Comparison of ENCODE assay signal across 8 cellular contexts in genomic region chr4:82721819-82722423, GRCh38.
DNase-seq lines count a peak whose midpoint lies in the region; ATAC-seq and TF ChIP-seq lines count a peak whose summit lies in the region.

No MANE protein-coding gene starts in this region.

- H3K27ac ChIP-seq in Karpas-422 (ENCODE audit: low read length) (no peak overlapping the region), stomach (no peak overlapping the region)

- WGBS in stomach, 5 donors = 25 to 37% (median 31%) methylated on average over 2 of the region's 2 CpGs

- TF ChIP-seq EP300 in stomach (IDR thresholded peaks at IDR 0.05) = no peak

- H3K36me3 ChIP-seq in BJ (ENCODE audit: control insufficient read depth, insufficient read depth, low read length) (0 out of 2 replicates have a peak, but pooled peaks cover 1% of the 10 kb centered on the region), Karpas-422 (ENCODE audit: insufficient read depth, low read length) (no peaks in the 10 kb centered on the region), stomach (no peaks in the 10 kb centered on the region)

- H3K4me1 ChIP-seq in Karpas-422 (ENCODE audit: low read length) = peaks cover 11% of the 10 kb centered on the region
- peaks cover 0 to 11% (median 2%) of the 10 kb centered on the region in 4 donors for H3K4me1 ChIP-seq in stomach

- ATAC-seq in GM18498 (IDR thresholded peaks at IDR 0.05; ENCODE audit: unreplicated experiment) (peak; percentile 90), GM21360 (IDR thresholded peaks at IDR 0.05; ENCODE audit: unreplicated experiment) (no peak)

- H3K27me3 ChIP-seq in BJ (ENCODE audit: control insufficient read depth, insufficient read depth, low read length) = no peaks in the 10 kb centered on the region
- H3K27me3 ChIP-seq in Karpas-422 (ENCODE audit: low read length) = no peaks in the 10 kb centered on the region
- no peaks in the 10 kb centered on the region for H3K27me3 ChIP-seq in stomach

- POLR2A ChIA-PET in BJ (lab: Charles Lee) = no interaction called here

- no peaks in the 10 kb centered on the region for H4K20me1 ChIP-seq in Karpas-422 (ENCODE audit: insufficient read depth, low read depth, low read length)

- CTCF ChIA-PET in BJ (lab: Yijun Ruan, JAX) = interaction anchor here (0.5 to 4.2 kb wide), 10 partner anchors 9 to 106 kb away, joined by 3 to 21 read pairs (median 4); partner anchors contain the start of gene SCD5

- intact Hi-C loops in head of caudate nucleus (cut with DNase I) = no loop called here
- intact Hi-C loops in stomach (cut with DNase I; ENCODE audit: low total_unique reads) = no loop called here

- H3K9me3 ChIP-seq in Karpas-422 (ENCODE audit: low read length) (no peaks in the 10 kb centered on the region), stomach (no peaks in the 10 kb centered on the region)

- no peak for TF ChIP-seq POLR2A in stomach (IDR thresholded peaks at IDR 0.05)

- DNase-seq in BJ (ENCODE audit: low read depth) (no peak), Karpas-422 (peak; percentile 72), head of caudate nucleus (peak in 41 of 42 donors; percentile 38 to 83 (median 64)), stomach (peak; percentile 39), retina (no peak)

- no peaks in the 10 kb centered on the region for H3K9me2 ChIP-seq in Karpas-422 (replicated peaks; ENCODE audit: insufficient read depth, low read length)

- no peak overlapping the region for H3K4me2 ChIP-seq in Karpas-422 (ENCODE audit: low read depth, low read length, poor library complexity, severe bottlenecking)

- TF ChIP-seq CTCF in BJ (IDR thresholded peaks at IDR 0.05; ENCODE audit: insufficient read depth, low read depth, low read length) = peak; percentile 62
- TF ChIP-seq CTCF in WI38 (IDR thresholded peaks at IDR 0.05; ENCODE audit: low read depth, low read length) = peak; percentile 43
- TF ChIP-seq CTCF in stomach (IDR thresholded peaks at IDR 0.05) = peak in 4 of 7 experiments; percentile 10 to 35 (median 34)

- no peaks in the 10 kb centered on the region for H3K79me2 ChIP-seq in Karpas-422 (ENCODE audit: low read length)

- no peak overlapping the region for H3K4me3 ChIP-seq in BJ (ENCODE audit: low read depth, low read length)
- no peak overlapping the region for H3K4me3 ChIP-seq in Karpas-422 (ENCODE audit: low read length)
- H3K4me3 ChIP-seq in WI38 (ENCODE audit: low read depth, low read length) = no peak overlapping the region
- no peak overlapping the region for H3K4me3 ChIP-seq in stomach

- no peak overlapping the region for H2AFZ ChIP-seq in Karpas-422 (ENCODE audit: low read length)

- no peak overlapping the region for H3K9ac ChIP-seq in Karpas-422 (ENCODE audit: low read length)

Comparison
In these comparisons a context has a peak if more than half of its experiments do, and no peak if none do; other contexts are left out.
1. DNase-seq: peak in Karpas-422 (single experiment), head of caudate nucleus (41 of 42) and stomach (single experiment); none in BJ (single experiment) and retina (single experiment).
2. Peak in every context shown above with its lines, with median percentiles within 50 percentile points of each other: CTCF ChIP-seq.